23 cellular contexts compared by ENCODE assay signal in the genomic region with DNA sequence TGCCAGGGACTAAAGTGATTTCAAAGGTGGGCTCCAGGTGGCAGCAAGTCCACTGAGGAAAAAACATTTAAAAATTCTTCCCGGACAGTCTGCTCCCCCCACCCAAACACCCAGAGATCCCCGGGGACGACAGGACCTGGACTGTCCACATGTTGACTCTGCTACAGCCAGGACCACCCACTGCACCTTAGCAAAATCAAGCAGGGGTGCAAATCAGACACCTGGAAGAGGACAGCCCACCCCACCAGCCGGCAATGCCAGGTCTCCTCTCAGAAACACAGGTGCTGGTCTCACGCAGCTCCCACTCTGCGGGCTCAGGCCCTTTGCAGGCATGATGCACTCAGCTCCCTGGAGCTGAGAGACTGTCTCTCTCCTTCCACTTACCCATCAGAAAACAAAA.
A peak's percentile ranks its signal among the peaks of the same experiment; 100 is the strongest.
DNase-seq lines count a peak whose midpoint lies in the region; ATAC-seq and TF ChIP-seq lines count a peak whose summit lies in the region.
"Had no signal": no experiment of that assay in that cellular context is flagged by ENCODE, and none has a peak within 500 bp of the region (broad histone marks: within the 10 kb centered on the region; RNA-seq: fewer than 3 reads in every experiment).

No MANE protein-coding gene starts in this region.

- no peaks in the 10 kb centered on the region for H4K20me1 ChIP-seq in PC-3 (ENCODE audit: low read length)

- H3K9me3 Mint-ChIP-seq in MCF 10A (ENCODE audit: unreplicated experiment) (no peaks in the 10 kb centered on the region), osteocyte (ENCODE audit: unreplicated experiment) (no peaks in the 10 kb centered on the region)
- H3K9me3 Mint-ChIP-seq: activated CD4-positive, alpha-beta memory T cell treated with anti-CD3 and anti-CD28 coated beads for 36 hours; central memory CD8-positive, alpha-beta T cell; naive thymus-derived CD8-positive, alpha-beta T cell had no signal

- no peaks in the 10 kb centered on the region for H3K9me2 ChIP-seq in PC-3 (replicated peaks; ENCODE audit: low read length)

- H3K36me3 Mint-ChIP-seq in MCF 10A (ENCODE audit: insufficient read depth, unreplicated experiment) (peaks cover 25% of the 10 kb centered on the region), osteocyte (ENCODE audit: unreplicated experiment) (no peaks in the 10 kb centered on the region)
- H3K36me3 Mint-ChIP-seq: activated CD4-positive, alpha-beta memory T cell treated with anti-CD3 and anti-CD28 coated beads for 36 hours; naive thymus-derived CD8-positive, alpha-beta T cell had no signal

- H3K4me1 ChIP-seq in breast epithelium = peaks cover 10% of the 10 kb centered on the region in 2 donors
- H3K4me1 ChIP-seq in esophagus squamous epithelium = peaks cover 13 to 60% (median 40%) of the 10 kb centered on the region in 3 donors
- H3K4me1 ChIP-seq in upper lobe of left lung = peaks cover 58 to 78% (median 66%) of the 10 kb centered on the region in 4 donors
- no peaks in the 10 kb centered on the region for H3K4me1 ChIP-seq in PC-3 (ENCODE audit: insufficient read depth, low read length)

- H3K79me2 ChIP-seq in PC-3 (ENCODE audit: low read length) = no peaks in the 10 kb centered on the region

- DNase-seq in MCF 10A (ENCODE audit: unreplicated experiment) = no peak
- no peak for DNase-seq in breast epithelium (ENCODE audit: low spot score in 2 of 2)
- no peak for DNase-seq in esophagus squamous epithelium (lab: John Stamatoyannopoulos, UW)
- no peak for DNase-seq in osteocyte (ENCODE audit: extremely low spot score, unreplicated experiment)
- DNase-seq in upper lobe of left lung = peak in 1 of 2 donors; percentile 15
- no peak for DNase-seq in PC-3
- no peak for DNase-seq in UCSD-AML1 (lab: John Stamatoyannopoulos, UW; ENCODE audit: unreplicated experiment)
- DNase-seq: 8988T; activated CD4-positive, alpha-beta memory T cell treated with anti-CD3 and anti-CD28 coated beads for 36 hours; activated naive CD4-positive, alpha-beta T cell; amygdala; BE2C; Calu3; effector CD4-positive, alpha-beta T cell; EL; glutamatergic neuron; mammary epithelial cell; naive thymus-derived CD8-positive, alpha-beta T cell; T-helper 17 cell; tibial artery had no signal

- H3F3A ChIP-seq in PC-3 (ENCODE audit: low read length, unreplicated experiment) = no peaks in the 10 kb centered on the region

- POLR2A ChIA-PET in MCF 10A (lab: Yijun Ruan, JAX) = no interaction called here
- POLR2A ChIA-PET in PC-3 (lab: Charles Lee; ENCODE audit: unreplicated experiment) = no interaction called here

- no peak for TF ChIP-seq EP300 in upper lobe of left lung (IDR thresholded peaks at IDR 0.05)

- TF ChIP-seq POLR2A in breast epithelium (IDR thresholded peaks at IDR 0.05) (no peak), esophagus squamous epithelium (IDR thresholded peaks at IDR 0.05) (no peak), upper lobe of left lung (IDR thresholded peaks at IDR 0.05) (no peak)

- CTCF ChIA-PET in MCF 10A (lab: Yijun Ruan, JAX) (no interaction called here), PC-3 (lab: Charles Lee) (no interaction called here)

- H3K4me1 Mint-ChIP-seq in MCF 10A (ENCODE audit: insufficient read depth, unreplicated experiment) = peaks cover 15% of the 10 kb centered on the region
- H3K4me1 Mint-ChIP-seq in osteocyte (ENCODE audit: unreplicated experiment) = peaks cover 85% of the 10 kb centered on the region
- H3K4me1 Mint-ChIP-seq: central memory CD8-positive, alpha-beta T cell; naive thymus-derived CD8-positive, alpha-beta T cell; T-helper 17 cell had no signal

- H3K27me3 ChIP-seq in breast epithelium (no peaks in the 10 kb centered on the region), esophagus squamous epithelium (no peaks in the 10 kb centered on the region), upper lobe of left lung (no peaks in the 10 kb centered on the region), PC-3 (ENCODE audit: low read length) (no peaks in the 10 kb centered on the region)
- H3K27me3 ChIP-seq: BE2C, tibial artery had no signal

- H2AFZ ChIP-seq in PC-3 (ENCODE audit: low read length) = no peak overlapping the region

- H3K36me3 ChIP-seq in breast epithelium (no peaks in the 10 kb centered on the region), esophagus squamous epithelium (no peaks in the 10 kb centered on the region), upper lobe of left lung (peaks cover 0 to 7% (median 0%) of the 10 kb centered on the region in 4 donors), PC-3 (ENCODE audit: low read depth, low read length) (peaks cover 14% of the 10 kb centered on the region; the same call in 1 of the 2 replicates)
- H3K36me3 ChIP-seq: BE2C had no signal

- ATAC-seq in upper lobe of left lung (ENCODE audit: low FRiP score in 2 of 2) (no peak), PC-3 (no peak), HG03521 (IDR thresholded peaks at IDR 0.05; ENCODE audit: unreplicated experiment) (no peak)
- ATAC-seq: naive thymus-derived CD8-positive, alpha-beta T cell; T-helper 17 cell had no signal

- WGBS in esophagus squamous epithelium, 2 donors = 75 to 83% methylated on average over 1 to 3 of the region's 6 CpGs
- 64 to 79% methylated on average over 6 of the region's 6 CpGs for WGBS in upper lobe of left lung, 2 donors

- intact Hi-C loops in MCF 10A (cut with micrococcal nuclease) = no loop called here
- intact Hi-C loops in breast epithelium (cut with DNase I; ENCODE audit: low total_unique reads) = no loop called here
- intact Hi-C loops in esophagus squamous epithelium (cut with DNase I) = no loop called here
- intact Hi-C loops in PC-3 (cut with micrococcal nuclease) = no loop called here

- H3K4me3 ChIP-seq in breast epithelium (no peak overlapping the region), esophagus squamous epithelium (no peak overlapping the region), upper lobe of left lung (no peak overlapping the region), PC-3 (ENCODE audit: low read length) (no peak overlapping the region)
- H3K4me3 ChIP-seq: tibial artery had no signal

- no TSS peak for BruUV-seq in MCF 10A (replicated peaks; lab: Mats Ljungman, UMichigan)
- no TSS peak for BruUV-seq in PC-3 (replicated peaks; lab: Mats Ljungman, UMichigan)

- H3K27me3 Mint-ChIP-seq in MCF 10A (ENCODE audit: insufficient read depth, unreplicated experiment) = no peaks in the 10 kb centered on the region
- H3K27me3 Mint-ChIP-seq in osteocyte (ENCODE audit: unreplicated experiment) = no peaks in the 10 kb centered on the region
- H3K27me3 Mint-ChIP-seq: activated CD4-positive, alpha-beta memory T cell treated with anti-CD3 and anti-CD28 coated beads for 36 hours; central memory CD8-positive, alpha-beta T cell had no signal

- TF ChIP-seq CTCF in MCF 10A (IDR thresholded peaks at IDR 0.05; ENCODE audit: unreplicated experiment) = no peak
- TF ChIP-seq CTCF in breast epithelium (IDR thresholded peaks at IDR 0.05) = no peak
- TF ChIP-seq CTCF in esophagus squamous epithelium (IDR thresholded peaks at IDR 0.05) = no peak
- TF ChIP-seq CTCF in osteocyte (IDR thresholded peaks at IDR 0.05) = no peak
- TF ChIP-seq CTCF in upper lobe of left lung (IDR thresholded peaks at IDR 0.05) = no peak
- TF ChIP-seq CTCF in PC-3 (conservative IDR thresholded peaks at IDR 0.05; ENCODE audit: low read depth, low read length) = no peak

- H3K27ac Mint-ChIP-seq in MCF 10A (ENCODE audit: low read depth, unreplicated experiment) = peak overlapping the region; percentile 70
- peak overlapping the region; percentile 40 for H3K27ac Mint-ChIP-seq in osteocyte (ENCODE audit: unreplicated experiment)
- H3K27ac Mint-ChIP-seq: activated CD4-positive, alpha-beta memory T cell treated with anti-CD3 and anti-CD28 coated beads for 36 hours; naive thymus-derived CD8-positive, alpha-beta T cell; T-helper 17 cell had no signal

- H3K4me2 ChIP-seq in PC-3 (ENCODE audit: low read length) = no peak overlapping the region

- no peaks in the 10 kb centered on the region for H3K9me3 ChIP-seq in breast epithelium
- no peaks in the 10 kb centered on the region for H3K9me3 ChIP-seq in esophagus squamous epithelium
- no peaks in the 10 kb centered on the region for H3K9me3 ChIP-seq in upper lobe of left lung
- H3K9me3 ChIP-seq in PC-3 (ENCODE audit: low read length) = no peaks in the 10 kb centered on the region
- H3K9me3 ChIP-seq: BE2C, tibial artery had no signal

- no peak overlapping the region for H3K4me3 Mint-ChIP-seq in MCF 10A (ENCODE audit: unreplicated experiment)
- no peak overlapping the region for H3K4me3 Mint-ChIP-seq in osteocyte (ENCODE audit: unreplicated experiment)
- H3K4me3 Mint-ChIP-seq: activated CD4-positive, alpha-beta memory T cell treated with anti-CD3 and anti-CD28 coated beads for 36 hours; central memory CD8-positive, alpha-beta T cell; naive thymus-derived CD8-positive, alpha-beta T cell; T-helper 17 cell had no signal

- H3K27ac ChIP-seq in breast epithelium (peak overlapping the region in 1 of 2 donors; percentile 39), esophagus squamous epithelium (peak overlapping the region in 3 of 4 donors; percentile 3 to 77 (median 72)), upper lobe of left lung (peak overlapping the region; percentile 71 to 91 (median 82)), PC-3 (ENCODE audit: low read length) (no peak overlapping the region)
- H3K27ac ChIP-seq: VCaP had no signal

- no peak overlapping the region for H3K9ac ChIP-seq in PC-3 (ENCODE audit: low read length)
